ENCODE assay signal across 11 cellular contexts in the genomic region with DNA sequence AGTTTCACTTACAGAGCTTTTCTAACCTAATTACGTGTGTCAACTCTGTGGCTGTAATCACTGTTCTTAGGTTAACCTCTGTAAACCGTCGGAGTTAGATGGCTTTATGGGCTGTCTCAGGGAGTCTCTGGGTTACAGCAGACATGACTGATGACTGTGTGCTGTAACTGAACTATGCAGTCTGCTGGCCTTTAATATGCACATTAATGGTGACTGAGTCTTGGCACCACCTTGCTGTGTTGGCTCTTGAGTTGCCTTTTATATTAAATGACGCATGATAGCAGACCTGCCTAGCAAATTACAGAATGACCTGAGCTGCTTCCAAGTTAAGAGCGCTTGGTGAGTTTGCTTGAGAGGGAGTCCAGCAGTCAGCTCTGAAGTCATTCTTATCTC.
A peak's percentile ranks its signal among the peaks of the same experiment; 100 is the strongest.
DNase-seq lines count a peak whose midpoint lies in the region; FAIRE-seq and TF ChIP-seq lines count a peak whose summit lies in the region.
"Had no signal": no experiment of that assay in that cellular context is flagged by ENCODE, and none has a peak within 500 bp of the region (broad histone marks: within the 10 kb centered on the region; RNA-seq: fewer than 3 reads in every experiment).

No MANE protein-coding gene starts in this region.

- no peak overlapping the region for H2AFZ ChIP-seq in neural cell (ENCODE audit: low read depth, low read length)

- DNase-seq in ELF-1 (ENCODE audit: low read depth, low spot score) (peak; percentile 14), NCI-H2107 treated with DMSO at 0.1 percent for 48 hours (lab: John Stamatoyannopoulos, UW; ENCODE audit: unreplicated experiment) (peak; percentile 58), coronary artery (ENCODE audit: low spot score) (peak; percentile 41), glomerular visceral epithelial cell (ENCODE audit: extremely low spot score) (no peak), GM12892 (ENCODE audit: insufficient read length) (no peak)
- DNase-seq in activated naive CD4-positive, alpha-beta T cell (lab: John Stamatoyannopoulos, UW) = no peak
- DNase-seq in central memory CD4-positive, alpha-beta T cell = no peak
- DNase-seq: activated CD4-positive, CD25-positive, alpha-beta regulatory T cell treated with anti-CD3 and anti-CD28 coated beads, Interleukin-2, amount 50 U/mL, for 72 hours; CD4-positive, CD25-positive, alpha-beta regulatory T cell; small intestine had no signal

- no peaks in the 10 kb centered on the region for H3K36me3 ChIP-seq in neural cell (ENCODE audit: insufficient read depth, low read length)

- H3K9me2 ChIP-seq in neural cell (ENCODE audit: insufficient read depth, low read length) = no peaks in the 10 kb centered on the region

- no peaks in the 10 kb centered on the region for H3K79me2 ChIP-seq in neural cell (replicated peaks; ENCODE audit: insufficient read depth, low read length)

- no peaks in the 10 kb centered on the region for H4K20me1 ChIP-seq in neural cell (ENCODE audit: insufficient read depth)

- no peaks in the 10 kb centered on the region for H3F3A ChIP-seq in neural cell (ENCODE audit: insufficient read depth, low read length, poor library complexity, severe bottlenecking)

- TF ChIP-seq CTCF in coronary artery (IDR thresholded peaks at IDR 0.05) = no peak
- no peak for TF ChIP-seq CTCF in neural cell (IDR thresholded peaks at IDR 0.05; ENCODE audit: poor library complexity, severe bottlenecking)

- H3K9ac ChIP-seq in neural cell (ENCODE audit: low read length) = no peak overlapping the region

- no peaks in the 10 kb centered on the region for H3K9me3 ChIP-seq in neural cell (ENCODE audit: low read length)

- TF ChIP-seq EP300 in neural cell (conservative IDR thresholded peaks at IDR 0.05; ENCODE audit: poor library complexity, severe bottlenecking) = no peak

- no peak overlapping the region for H3K27ac ChIP-seq in coronary artery
- no peak overlapping the region for H3K27ac ChIP-seq in neural cell (ENCODE audit: low read length)

- H3K4me3 ChIP-seq in coronary artery (no peak overlapping the region), neural cell (ENCODE audit: low read length) (no peak overlapping the region)

- H3K27me3 ChIP-seq in neural cell (ENCODE audit: insufficient read depth, low read depth, low read length) = no peaks in the 10 kb centered on the region

- no peak overlapping the region for H3K4me2 ChIP-seq in neural cell (ENCODE audit: low read length)

- no peak for TF ChIP-seq POLR2A in GM12892 (IDR thresholded peaks at IDR 0.05; ENCODE audit: low read depth, low read length)

- TF ChIP-seq RAD21 in neural cell (conservative IDR thresholded peaks at IDR 0.05) = no peak

- no peak for FAIRE-seq in GM12892 (lab: Jason Lieb, UNC)
- FAIRE-seq: small intestine had no signal

TF ChIP-seq in neural cell, 6 proteins besides CTCF, POLR2A, EP300 and RAD21:
- peak; percentile 47 for TF ChIP-seq POLR2AphosphoS5 (IDR thresholded peaks at IDR 0.05)
- TF ChIP-seq, protein P1, sequence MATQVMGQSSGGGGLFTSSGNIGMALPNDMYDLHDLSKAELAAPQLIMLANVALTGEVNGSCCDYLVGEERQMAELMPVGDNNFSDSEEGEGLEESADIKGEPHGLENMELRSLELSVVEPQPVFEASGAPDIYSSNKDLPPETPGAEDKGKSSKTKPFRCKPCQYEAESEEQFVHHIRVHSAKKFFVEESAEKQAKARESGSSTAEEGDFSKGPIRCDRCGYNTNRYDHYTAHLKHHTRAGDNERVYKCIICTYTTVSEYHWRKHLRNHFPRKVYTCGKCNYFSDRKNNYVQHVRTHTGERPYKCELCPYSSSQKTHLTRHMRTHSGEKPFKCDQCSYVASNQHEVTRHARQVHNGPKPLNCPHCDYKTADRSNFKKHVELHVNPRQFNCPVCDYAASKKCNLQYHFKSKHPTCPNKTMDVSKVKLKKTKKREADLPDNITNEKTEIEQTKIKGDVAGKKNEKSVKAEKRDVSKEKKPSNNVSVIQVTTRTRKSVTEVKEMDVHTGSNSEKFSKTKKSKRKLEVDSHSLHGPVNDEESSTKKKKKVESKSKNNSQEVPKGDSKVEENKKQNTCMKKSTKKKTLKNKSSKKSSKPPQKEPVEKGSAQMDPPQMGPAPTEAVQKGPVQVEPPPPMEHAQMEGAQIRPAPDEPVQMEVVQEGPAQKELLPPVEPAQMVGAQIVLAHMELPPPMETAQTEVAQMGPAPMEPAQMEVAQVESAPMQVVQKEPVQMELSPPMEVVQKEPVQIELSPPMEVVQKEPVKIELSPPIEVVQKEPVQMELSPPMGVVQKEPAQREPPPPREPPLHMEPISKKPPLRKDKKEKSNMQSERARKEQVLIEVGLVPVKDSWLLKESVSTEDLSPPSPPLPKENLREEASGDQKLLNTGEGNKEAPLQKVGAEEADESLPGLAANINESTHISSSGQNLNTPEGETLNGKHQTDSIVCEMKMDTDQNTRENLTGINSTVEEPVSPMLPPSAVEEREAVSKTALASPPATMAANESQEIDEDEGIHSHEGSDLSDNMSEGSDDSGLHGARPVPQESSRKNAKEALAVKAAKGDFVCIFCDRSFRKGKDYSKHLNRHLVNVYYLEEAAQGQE (IDR thresholded peaks at IDR 0.05; ENCODE audit: borderline replicate concordance) = no peak

Comparison
In these comparisons a context has a peak if more than half of its experiments do, and no peak if none do; other contexts are left out.
1. DNase-seq: peak in ELF-1 (single experiment), NCI-H2107 treated with DMSO at 0.1 percent for 48 hours (single experiment) and coronary artery (single experiment); none in glomerular visceral epithelial cell (single experiment), activated naive CD4-positive, alpha-beta T cell (0 of 4), GM12892 (single experiment) and central memory CD4-positive, alpha-beta T cell (single experiment).